In genomic region chr12:117064596-117064995, GRCh38 we compare ENCODE assay signal across 23 cellular contexts. TPM values are rescaled to one million over a fixed set of nuclear protein-coding genes. Genes with fewer than 3 reads are reported as not detected.
DNase-seq lines count a peak whose midpoint lies in the region; ATAC-seq lines count a peak whose summit lies in the region.
"Had no signal": no experiment of that assay in that cellular context is flagged by ENCODE, and none has a peak within 500 bp of the region (broad histone marks: within the 10 kb centered on the region; RNA-seq: fewer than 3 reads in every experiment).

No MANE protein-coding gene starts in this region.

- H3K9me3 Mint-ChIP-seq in activated CD4-positive, alpha-beta T cell treated with anti-CD3 and anti-CD28 coated beads, Interleukin-2, amount 10 ng/mL, durations not matched to agents 7 days and 5 days, result no peaks in the 10 kb centered on the region
- H3K9me3 Mint-ChIP-seq in IgD-negative memory B cell, result no peaks in the 10 kb centered on the region
- H3K9me3 Mint-ChIP-seq in activated naive CD8-positive, alpha-beta T cell (ENCODE audit: low read depth), result no peaks in the 10 kb centered on the region
- no peaks in the 10 kb centered on the region for H3K9me3 Mint-ChIP-seq in stimulated activated effector memory CD8-positive, alpha-beta T cell treated with anti-CD3 and anti-CD28 coated beads, Interleukin-12 subunit alpha, Interleukin-12 subunit beta, amount 100 ng/mL, for 72 hours
- no peaks in the 10 kb centered on the region for H3K9me3 Mint-ChIP-seq in activated T-cell treated with anti-CD3 and anti-CD28 coated beads, Interleukin-2, amount 50 U/mL, for 72 hours
- H3K9me3 Mint-ChIP-seq: nephron had no signal

- ATAC-seq in stimulated activated effector memory CD8-positive, alpha-beta T cell treated with anti-CD3 and anti-CD28 coated beads, Interleukin-12 subunit alpha, Interleukin-12 subunit beta, amount 100 ng/mL, for 72 hours, result no peak
- ATAC-seq in HG03095 (IDR thresholded peaks at IDR 0.05; ENCODE audit: unreplicated experiment), result no peak
- no peak for ATAC-seq in activated T-cell treated with anti-CD3 and anti-CD28 coated beads, Interleukin-2, amount 50 U/mL, for 72 hours (replicated peaks in 1 of 2)
- ATAC-seq: A549, K562 had no signal

- no peak overlapping the region for H3K4me3 Mint-ChIP-seq in activated CD4-positive, alpha-beta T cell treated with anti-CD3 and anti-CD28 coated beads, Interleukin-2, amount 10 ng/mL, durations not matched to agents 7 days and 5 days
- peak overlapping the region in 2 of 4 donors; percentile 10 to 59 for H3K4me3 Mint-ChIP-seq in IgD-negative memory B cell
- H3K4me3 Mint-ChIP-seq in activated naive CD8-positive, alpha-beta T cell, result no peak overlapping the region
- H3K4me3 Mint-ChIP-seq in stimulated activated effector memory CD8-positive, alpha-beta T cell treated with anti-CD3 and anti-CD28 coated beads, Interleukin-12 subunit alpha, Interleukin-12 subunit beta, amount 100 ng/mL, for 72 hours, result no peak overlapping the region
- H3K4me3 Mint-ChIP-seq in activated T-cell treated with anti-CD3 and anti-CD28 coated beads, Interleukin-2, amount 50 U/mL, for 72 hours, result no peak overlapping the region
- H3K4me3 Mint-ChIP-seq: nephron had no signal

- no peaks in the 10 kb centered on the region for H3K27me3 Mint-ChIP-seq in activated CD4-positive, alpha-beta T cell treated with anti-CD3 and anti-CD28 coated beads, Interleukin-2, amount 10 ng/mL, durations not matched to agents 7 days and 5 days
- H3K27me3 Mint-ChIP-seq in IgD-negative memory B cell, result peaks cover 1% of the 10 kb centered on the region
- no peaks in the 10 kb centered on the region for H3K27me3 Mint-ChIP-seq in activated naive CD8-positive, alpha-beta T cell
- H3K27me3 Mint-ChIP-seq in activated T-cell treated with anti-CD3 and anti-CD28 coated beads, Interleukin-2, amount 50 U/mL, for 72 hours (ENCODE audit: low read depth), result no peaks in the 10 kb centered on the region

- no peaks in the 10 kb centered on the region for H3K36me3 Mint-ChIP-seq in activated CD4-positive, alpha-beta T cell treated with anti-CD3 and anti-CD28 coated beads, Interleukin-2, amount 10 ng/mL, durations not matched to agents 7 days and 5 days (ENCODE audit: low read depth)
- H3K36me3 Mint-ChIP-seq in IgD-negative memory B cell, result peaks cover 2% of the 10 kb centered on the region
- H3K36me3 Mint-ChIP-seq in activated naive CD8-positive, alpha-beta T cell, result no peaks in the 10 kb centered on the region
- no peaks in the 10 kb centered on the region for H3K36me3 Mint-ChIP-seq in stimulated activated effector memory CD8-positive, alpha-beta T cell treated with anti-CD3 and anti-CD28 coated beads, Interleukin-12 subunit alpha, Interleukin-12 subunit beta, amount 100 ng/mL, for 72 hours
- H3K36me3 Mint-ChIP-seq in activated T-cell treated with anti-CD3 and anti-CD28 coated beads, Interleukin-2, amount 50 U/mL, for 72 hours (ENCODE audit: insufficient read depth in 2 of 2), result no peaks in the 10 kb centered on the region

- no peak for DNase-seq in activated CD4-positive, alpha-beta T cell treated with anti-CD3 and anti-CD28 coated beads, Interleukin-2, amount 10 ng/mL, durations not matched to agents 7 days and 5 days
- DNase-seq in activated CD4-positive, alpha-beta T cell treated with anti-CD3 and anti-CD28 coated beads for 1 hour, result no peak
- DNase-seq in stimulated activated effector memory CD8-positive, alpha-beta T cell treated with anti-CD3 and anti-CD28 coated beads, Interleukin-12 subunit alpha, Interleukin-12 subunit beta, amount 100 ng/mL, for 72 hours (ENCODE audit: low spot score in 2 of 2), result no peak
- no peak for DNase-seq in stimulated activated CD4-positive, alpha-beta T cell treated with anti-CD3 and anti-CD28 coated beads, Interleukin-2, amount 100 ng/mL, for 48 hours
- no peak for DNase-seq in activated T-cell treated with anti-CD3 and anti-CD28 coated beads, Interleukin-2, amount 50 U/mL, for 72 hours
- DNase-seq: activated CD4-positive, CD25-positive, alpha-beta regulatory T cell; activated naive CD4-positive, alpha-beta T cell; DMS79 treated with DMSO at 0.1 percent for 48 hours; effector CD8-positive, alpha-beta T cell; esophagus squamous epithelium; mesenchymal stem cell; NCI-H1048; NCI-H2029; NCI-H524; SHP77; stimulated activated CD4-positive, alpha-beta T cell treated with anti-CD3 and anti-CD28 coated beads, Interleukin-2, amount 100 ng/mL, for 24 hours; stomach had no signal

- H3K27ac Mint-ChIP-seq in activated CD4-positive, alpha-beta T cell treated with anti-CD3 and anti-CD28 coated beads, Interleukin-2, amount 10 ng/mL, durations not matched to agents 7 days and 5 days, result peak overlapping the region; percentile 41
- peak overlapping the region in 2 of 3 donors; percentile 54 to 79 for H3K27ac Mint-ChIP-seq in IgD-negative memory B cell
- peak overlapping the region; percentile 82 for H3K27ac Mint-ChIP-seq in activated naive CD8-positive, alpha-beta T cell
- H3K27ac Mint-ChIP-seq in stimulated activated effector memory CD8-positive, alpha-beta T cell treated with anti-CD3 and anti-CD28 coated beads, Interleukin-12 subunit alpha, Interleukin-12 subunit beta, amount 100 ng/mL, for 72 hours, result peak overlapping the region; percentile 0
- H3K27ac Mint-ChIP-seq in activated T-cell treated with anti-CD3 and anti-CD28 coated beads, Interleukin-2, amount 50 U/mL, for 72 hours, result no peak overlapping the region
- H3K27ac Mint-ChIP-seq: nephron had no signal

- H3K4me1 Mint-ChIP-seq in activated CD4-positive, alpha-beta T cell treated with anti-CD3 and anti-CD28 coated beads, Interleukin-2, amount 10 ng/mL, durations not matched to agents 7 days and 5 days, result peaks cover 54% of the 10 kb centered on the region
- H3K4me1 Mint-ChIP-seq in IgD-negative memory B cell, result peaks cover 20 to 28% (median 21%) of the 10 kb centered on the region in 3 donors
- peaks cover 40% of the 10 kb centered on the region for H3K4me1 Mint-ChIP-seq in activated naive CD8-positive, alpha-beta T cell (ENCODE audit: low read depth)
- peaks cover 57% of the 10 kb centered on the region for H3K4me1 Mint-ChIP-seq in stimulated activated effector memory CD8-positive, alpha-beta T cell treated with anti-CD3 and anti-CD28 coated beads, Interleukin-12 subunit alpha, Interleukin-12 subunit beta, amount 100 ng/mL, for 72 hours
- peaks cover 23% of the 10 kb centered on the region for H3K4me1 Mint-ChIP-seq in activated T-cell treated with anti-CD3 and anti-CD28 coated beads, Interleukin-2, amount 50 U/mL, for 72 hours (ENCODE audit: low read depth)
- H3K4me1 Mint-ChIP-seq: nephron had no signal

- CTCF ChIA-PET in activated CD4-positive, alpha-beta T cell treated with anti-CD3 and anti-CD28 coated beads, Interleukin-2, amount 10 ng/mL, durations not matched to agents 7 days and 5 days (lab: Charles Lee), result interaction anchor here (0.9 to 1.2 kb wide), 3 partner anchors 11 to 56 kb away, joined by 3 to 4 read pairs (median 3); no protein-coding TSS in a partner anchor

- POLR2A ChIA-PET in activated CD4-positive, alpha-beta T cell treated with anti-CD3 and anti-CD28 coated beads, Interleukin-2, amount 10 ng/mL, durations not matched to agents 7 days and 5 days (lab: Charles Lee), result no interaction called here

RNA-seq across cellular contexts. Expression of gene TESC, which starts 34.6 kb away (rescaled TPM):
- total RNA-seq in activated CD4-positive, alpha-beta T cell treated with anti-CD3 and anti-CD28 coated beads, Interleukin-2, amount 10 ng/mL, durations not matched to agents 7 days and 5 days, result 10 to 100 TPM; 30.3 to 34.1 TPM
- polyA plus RNA-seq in IgD-negative memory B cell, result 24.5 TPM
- total RNA-seq in activated T-cell treated with anti-CD3 and anti-CD28 coated beads, Interleukin-2, amount 50 U/mL, for 72 hours, result 10 to 100 TPM; 32.4 to 42.0 TPM
